Comparison of ENCODE assay signal across 8 cellular contexts in the genomic region with DNA sequence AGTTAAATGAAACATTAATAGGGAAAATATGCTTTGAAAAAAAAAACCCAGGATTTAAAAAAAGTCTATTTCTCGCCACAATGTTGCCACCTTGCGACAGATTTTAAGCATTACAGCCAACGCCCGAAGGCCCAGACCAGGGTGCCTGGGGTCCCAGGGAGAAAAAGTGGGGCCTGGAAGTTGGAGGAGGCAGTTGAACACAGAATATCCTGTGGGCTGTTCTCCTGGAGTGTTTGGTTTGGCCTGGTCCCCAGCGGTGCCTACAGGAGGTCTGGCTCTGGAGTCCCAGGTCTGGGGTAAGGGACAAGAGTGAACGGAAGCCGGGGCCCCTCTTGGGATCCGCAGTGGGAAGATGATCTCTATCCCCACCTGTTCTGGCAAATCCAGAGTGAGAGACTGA. TPM values are rescaled to one million over a fixed set of nuclear protein-coding genes. Genes with fewer than 3 reads are reported as not detected.
A peak's percentile ranks its signal among the peaks of the same experiment; 100 is the strongest.
DNase-seq lines count a peak whose midpoint lies in the region; ATAC-seq, FAIRE-seq and TF ChIP-seq lines count a peak whose summit lies in the region.

No MANE protein-coding gene starts in this region.

- H3K4me1 ChIP-seq in H1 (replicated peaks in 1 of 4; ENCODE audit: control insufficient read depth in 3 of 4, insufficient read depth in 4 of 4, low read length in 3 of 4), result peaks cover 15 to 27% (median 21%) of the 10 kb centered on the region in 4 experiments; a peak in 6 of 7 replicates

- H3K9me3 ChIP-seq in H1 (ENCODE audit: insufficient read depth in 2 of 2, low read depth in 1 of 2, low read length in 1 of 2) (no peaks in the 10 kb centered on the region), neural cell (ENCODE audit: low read length) (no peaks in the 10 kb centered on the region)

- H2BK120ac ChIP-seq in H1 (replicated peaks; ENCODE audit: low read depth, low read length), result no peak overlapping the region

- H3K36me3 ChIP-seq in H1 (ENCODE audit: control insufficient read depth in 2 of 4, insufficient read depth in 4 of 4, low read length in 3 of 4) (no peaks in the 10 kb centered on the region), neural cell (ENCODE audit: insufficient read depth, low read length) (no peaks in the 10 kb centered on the region)

- TF ChIP-seq CTCF in LNCaP clone FGC (IDR thresholded peaks at IDR 0.05; ENCODE audit: control insufficient read depth, extremely low read depth, insufficient read depth) (peak; percentile 71), WI38 (IDR thresholded peaks at IDR 0.05; ENCODE audit: low read depth, low read length) (peak; percentile 72), H1 (IDR thresholded peaks at IDR 0.05; ENCODE audit: control extremely low read depth in 1 of 3, insufficient read depth in 1 of 3, low read depth in 1 of 3, low read length in 3 of 3) (peak; percentile 58 to 63 (median 60)), neural cell (IDR thresholded peaks at IDR 0.05; ENCODE audit: poor library complexity, severe bottlenecking) (peak; percentile 84)

- no peak overlapping the region for H3K56ac ChIP-seq in H1 (replicated peaks; ENCODE audit: insufficient read length, low read depth, low read length)

- no peak for TF ChIP-seq POLR2A in H1 (IDR thresholded peaks at IDR 0.05; ENCODE audit: control extremely low read depth in 1 of 2, low read depth in 2 of 2, low read length in 2 of 2)

- no peak overlapping the region for H3K23ac ChIP-seq in H1 (ENCODE audit: insufficient read length)

- no peak overlapping the region for H4K91ac ChIP-seq in H1 (replicated peaks; ENCODE audit: insufficient read length, low read length)

- CTCF ChIA-PET in H1 (lab: Charles Lee; ENCODE audit: partially characterized antibody), result interaction anchor here (1.0 to 3.7 kb wide), 11 partner anchors 9 to 540 kb away, joined by 3 to 12 read pairs (median 4); partner anchors contain the start of genes PIAS1 and SKOR1

- TF ChIP-seq RAD21 in H1 (IDR thresholded peaks at IDR 0.05 in 1 of 2, conservative IDR thresholded peaks at IDR 0.05 in 1 of 2; ENCODE audit: low read depth in 2 of 2, low read length in 2 of 2) (peak; percentile 78 to 83), neural cell (conservative IDR thresholded peaks at IDR 0.05) (peak; percentile 85)

- no peaks in the 10 kb centered on the region for H3F3A ChIP-seq in neural cell (ENCODE audit: insufficient read depth, low read length, poor library complexity, severe bottlenecking)

- no peak for FAIRE-seq in H1 (lab: Jason Lieb, UNC)

- H3K4me2 ChIP-seq in H1 (ENCODE audit: insufficient read depth in 1 of 2, low read depth in 2 of 2, low read length in 2 of 2), result peak overlapping the region; percentile 46 to 85; a peak in 3 of 4 replicates
- no peak overlapping the region for H3K4me2 ChIP-seq in neural cell (ENCODE audit: low read length)

- 27% methylated on average over 8 of the region's 8 CpGs; no CpG with 5 or more reads in 1 of the 2 experiments for WGBS in H1 (ENCODE audit: extremely low coverage in 1 of 2, insufficient coverage in 1 of 2, insufficient read length in 1 of 2, insufficient replicate concordance in 2 of 2, low coverage in 1 of 2, low lambda C conversion rate in 2 of 2, missing lambda C conversion rate in 1 of 2), 2 experiments

- H2BK12ac ChIP-seq in H1 (ENCODE audit: low read depth, low read length), result no peak overlapping the region

- no peak overlapping the region for H2BK5ac ChIP-seq in H1 (ENCODE audit: low read depth, low read length)

- no peaks in the 10 kb centered on the region for H3K9me2 ChIP-seq in neural cell (ENCODE audit: insufficient read depth, low read length)

- no peak overlapping the region for H2BK15ac ChIP-seq in H1 (ENCODE audit: low read length)

- H2AK5ac ChIP-seq in H1 (ENCODE audit: low read depth, low read length), result no peak overlapping the region

- TF ChIP-seq EP300 in H1 (IDR thresholded peaks at IDR 0.05; ENCODE audit: borderline replicate concordance in 1 of 2, low read depth in 2 of 2, low read length in 2 of 2), result no peak
- TF ChIP-seq EP300 in neural cell (conservative IDR thresholded peaks at IDR 0.05; ENCODE audit: poor library complexity, severe bottlenecking), result no peak

- H3K27ac ChIP-seq in H1 (ENCODE audit: low read depth, low read length) (no peak overlapping the region), neural cell (ENCODE audit: low read length) (no peak overlapping the region)

- H3K4me3 ChIP-seq in LNCaP clone FGC (ENCODE audit: low read depth, low read length) (no peak overlapping the region), WI38 (ENCODE audit: low read depth, low read length) (no peak overlapping the region), H1 (ENCODE audit: extremely low read depth in 1 of 4, insufficient read depth in 2 of 4, low read depth in 3 of 4, low read length in 4 of 4) (peak overlapping the region in 3 of 4 experiments; percentile 39 to 63 (median 52); a peak in 6 of 8 replicates), neural cell (ENCODE audit: low read length) (no peak overlapping the region)

- H2AFZ ChIP-seq in H1 (ENCODE audit: low read length) (no peak overlapping the region), neural cell (ENCODE audit: low read depth, low read length) (no peak overlapping the region)

- POLR2A ChIA-PET in H1 (lab: Charles Lee; ENCODE audit: partially characterized antibody), result interaction anchor here (1.2 to 1.3 kb wide), 2 partner anchors 14 to 16 kb away, joined by 3 to 5 read pairs; no protein-coding TSS in a partner anchor

- peaks cover 52 to 81% (median 74%) of the 10 kb centered on the region in 4 experiments for H3K27me3 ChIP-seq in H1 (replicated peaks in 1 of 4; ENCODE audit: control insufficient read depth in 3 of 4, extremely low read depth in 1 of 4, insufficient read depth in 3 of 4, low read length in 3 of 4)
- peaks cover 73% of the 10 kb centered on the region for H3K27me3 ChIP-seq in neural cell (ENCODE audit: insufficient read depth, low read depth, low read length)

- no peak overlapping the region for H3K9ac ChIP-seq in H1 (replicated peaks in 1 of 4; ENCODE audit: extremely low read depth in 1 of 4, low read depth in 3 of 4, low read length in 3 of 4)
- H3K9ac ChIP-seq in neural cell (ENCODE audit: low read length), result no peak overlapping the region

- H4K20me1 ChIP-seq in H1 (replicated peaks in 1 of 2; ENCODE audit: control insufficient read depth in 1 of 2, insufficient read depth in 2 of 2, low read length in 2 of 2) (peaks cover 0 to 7% of the 10 kb centered on the region in 2 experiments), neural cell (ENCODE audit: insufficient read depth) (no peaks in the 10 kb centered on the region)

- H3K79me2 ChIP-seq in H1 (ENCODE audit: control insufficient read depth in 1 of 2, insufficient read depth in 2 of 2, low read length in 2 of 2) (no peaks in the 10 kb centered on the region), neural cell (replicated peaks; ENCODE audit: insufficient read depth, low read length) (no peaks in the 10 kb centered on the region)

- H3K79me1 ChIP-seq in H1 (ENCODE audit: low read depth, low read length), result no peaks in the 10 kb centered on the region

- no peak overlapping the region for H3K14ac ChIP-seq in H1 (ENCODE audit: insufficient read length)

- no peak overlapping the region for H4K5ac ChIP-seq in H1 (ENCODE audit: insufficient read length, low read depth, low read length)

- H3K23me2 ChIP-seq in H1 (ENCODE audit: low read depth, low read length), result peaks cover 30% of the 10 kb centered on the region

- no peak for ATAC-seq in GM21515 (IDR thresholded peaks at IDR 0.05; ENCODE audit: unreplicated experiment)
- ATAC-seq in HG02884 (IDR thresholded peaks at IDR 0.05; ENCODE audit: unreplicated experiment), result no peak

- no peak overlapping the region for H4K8ac ChIP-seq in H1 (ENCODE audit: extremely low read depth, insufficient read depth, low read length)

- peak overlapping the region; percentile 40; the same call in 1 of the 2 replicates for H2BK20ac ChIP-seq in H1 (ENCODE audit: low read length)

- H3K18ac ChIP-seq in H1 (ENCODE audit: extremely low read depth, low read length), result no peak overlapping the region

- DNase-seq in EL (peak; percentile 49), LNCaP clone FGC (ENCODE audit: low read depth) (no peak), H1 (ENCODE audit: low read depth in 1 of 2, low spot score in 2 of 2) (peak in 1 of 2 experiments; percentile 77), NCI-H226 (no peak)

- no peak overlapping the region for H3K4ac ChIP-seq in H1 (replicated peaks; ENCODE audit: insufficient read length, low read depth, low read length)

TF ChIP-seq in H1, 55 proteins besides CTCF, POLR2A, EP300 and RAD21 (continues in another document):
- TF ChIP-seq CBX8 (IDR thresholded peaks at IDR 0.05; ENCODE audit: borderline replicate concordance, low read depth, low read length) (no peak), SIX5 (IDR thresholded peaks at IDR 0.05; ENCODE audit: low read depth, low read length) (no peak), SIRT6 (IDR thresholded peaks at IDR 0.05; ENCODE audit: low read length) (no peak)

TF ChIP-seq in neural cell, 6 proteins besides CTCF, POLR2A, EP300 and RAD21 (continues in another document):
- TF ChIP-seq SMC3 (conservative IDR thresholded peaks at IDR 0.05; ENCODE audit: poor library complexity), result peak; percentile 86
- no peak for TF ChIP-seq MXI1 (conservative IDR thresholded peaks at IDR 0.05; ENCODE audit: poor library complexity, severe bottlenecking)

RNA-seq across cellular contexts. Expression of gene RNU6-1, which starts 3.4 kb away (rescaled TPM):
- not detected in 2 replicates for total RNA-seq in H1 (2021; fragmentation: NEBNext Ultra II Directional; extraction: Animal tissue kit (Norgen Biotek cat#: 25700))
- not detected in 2 replicates for polyA plus RNA-seq in H1 (2011; rRNA removed)
- not detected for polyA plus RNA-seq in H1 (2011; cell fraction: cytosol; rRNA removed)
- polyA plus RNA-seq in H1 (2011; cell fraction: nucleus; rRNA removed), result not detected
- polyA plus RNA-seq in H1 (2012, experiment 1 of 2), result not detected in 4 replicates
- polyA plus RNA-seq in H1 (2012, experiment 2 of 2), result not detected
- not detected for polyA plus RNA-seq in H1 (2013, experiment 1 of 2)
- not detected for polyA plus RNA-seq in H1 (2013, experiment 2 of 2)
- polyA minus RNA-seq in H1 (2011; rRNA and poly(A)+ RNA removed), result under 0.01 TPM in 1 of 2 replicates, not detected in the other
- polyA minus RNA-seq in H1 (2011; cell fraction: cytosol; rRNA and poly(A)+ RNA removed), result not detected
- not detected for polyA minus RNA-seq in H1 (2011; cell fraction: nucleus; rRNA and poly(A)+ RNA removed)
- polyA plus RNA-seq in neural cell, result not detected in 2 replicates
- polyA minus RNA-seq in neural cell, result not detected in 2 replicates

RNA-seq across cellular contexts. Expression of gene SKOR1, which starts 11.2 kb away (rescaled TPM):
- 0.11 TPM in 2 replicates for total RNA-seq in H1 (2021; fragmentation: NEBNext Ultra II Directional; extraction: Animal tissue kit (Norgen Biotek cat#: 25700))
- polyA plus RNA-seq in H1 (2011; rRNA removed) (0.03 and 0.08 TPM in 2 replicates), neural cell (0.81 and 0.94 TPM in 2 replicates)
- 0.05 TPM for polyA plus RNA-seq in H1 (2011; cell fraction: cytosol; rRNA removed)
- polyA plus RNA-seq in H1 (2011; cell fraction: nucleus; rRNA removed), result 0.13 TPM
- 0.06 to 0.12 TPM (median 0.07 TPM) in 3 of 4 replicates, not detected in the other for polyA plus RNA-seq in H1 (2012, experiment 1 of 2)
- polyA plus RNA-seq in H1 (2012, experiment 2 of 2), result not detected
- 0.04 TPM for polyA plus RNA-seq in H1 (2013, experiment 1 of 2)
- 0.04 TPM for polyA plus RNA-seq in H1 (2013, experiment 2 of 2)
- polyA minus RNA-seq in H1 (2011; rRNA and poly(A)+ RNA removed), result not detected in 2 replicates
- polyA minus RNA-seq in H1 (2011; cell fraction: cytosol; rRNA and poly(A)+ RNA removed), result not detected
- polyA minus RNA-seq in H1 (2011; cell fraction: nucleus; rRNA and poly(A)+ RNA removed), result 0.40 TPM
- polyA minus RNA-seq in neural cell, result 1.5 and 2.1 TPM in 2 replicates

Comparison
In these comparisons a context has a peak if more than half of its experiments do, and no peak if none do; other contexts are left out.
1. H3K4me3 ChIP-seq: peak in H1 (3 of 4); none in LNCaP clone FGC (single experiment), WI38 (single experiment) and neural cell (single experiment).
2. Peak in every context shown above with its lines, with median percentiles within 50 percentile points of each other: CTCF ChIP-seq.